11 cellular contexts compared by ENCODE assay signal in genomic region chr5:1497271-1497777, GRCh38. TPM values are rescaled to one million over a fixed set of nuclear protein-coding genes. Genes with fewer than 3 reads are reported as not detected.
A peak's percentile ranks its signal among the peaks of the same experiment; 100 is the strongest.
DNase-seq lines count a peak whose midpoint lies in the region; ATAC-seq, FAIRE-seq and TF ChIP-seq lines count a peak whose summit lies in the region.
"Had no signal": no experiment of that assay in that cellular context is flagged by ENCODE, and none has a peak within 500 bp of the region (broad histone marks: within the 10 kb centered on the region; RNA-seq: fewer than 3 reads in every experiment).

No MANE protein-coding gene starts in this region.

- CTCF ChIA-PET in OCI-LY7 (lab: Charles Lee; ENCODE audit: unreplicated experiment) = no interaction called here

- peaks cover 15 to 47% (median 20%) of the 10 kb centered on the region in 3 donors for H3K36me3 Mint-ChIP-seq in immature natural killer cell

- intact Hi-C loops in OCI-LY7 (cut with micrococcal nuclease; ENCODE audit: unreplicated experiment) = no loop called here
- intact Hi-C loops in adrenal gland (cut with DNase I) = no loop called here

- POLR2A ChIA-PET in OCI-LY7 (lab: Charles Lee) = interaction anchor here (0.6 kb wide), 1 partner anchor 130 kb away, joined by 3 read pairs; no protein-coding TSS in a partner anchor

- H3K9me3 Mint-ChIP-seq in immature natural killer cell = peaks cover 0 to 3% (median 0%) of the 10 kb centered on the region in 6 donors

- peaks cover 8% of the 10 kb centered on the region; the same call in 1 of the 2 replicates for H3K79me2 ChIP-seq in OCI-LY7 (ENCODE audit: insufficient read depth, low read depth, low read length)

- FAIRE-seq in RCC 7860 (lab: Jason Lieb, UNC) = no peak

- H3K4me2 ChIP-seq in OCI-LY7 (ENCODE audit: low read length) = no peak overlapping the region

- ATAC-seq in GM18502 (IDR thresholded peaks at IDR 0.05; ENCODE audit: poor library complexity, unreplicated experiment) (peak; percentile 26), GM21515 (IDR thresholded peaks at IDR 0.05; ENCODE audit: unreplicated experiment) (peak; percentile 26), HG03342 (IDR thresholded peaks at IDR 0.05; ENCODE audit: unreplicated experiment) (peak; percentile 27)

- WGBS in adrenal gland, 4 donors = 80 to 87% (median 83%) methylated on average over 11 to 14 of the region's 14 CpGs

- H4K20me1 ChIP-seq in OCI-LY7 (ENCODE audit: insufficient read depth, low read length) = no peaks in the 10 kb centered on the region

- no peak for TF ChIP-seq CTCF in coronary artery (IDR thresholded peaks at IDR 0.05)
- TF ChIP-seq CTCF in OCI-LY7 (conservative IDR thresholded peaks at IDR 0.05; ENCODE audit: low read length) = no peak
- no peak for TF ChIP-seq CTCF in adrenal gland (IDR thresholded peaks at IDR 0.05)

- H3K27me3 Mint-ChIP-seq in immature natural killer cell (ENCODE audit: low read depth in 3 of 3) = peaks cover 37 to 51% (median 47%) of the 10 kb centered on the region in 3 donors

- H3K4me1 ChIP-seq in OCI-LY7 (ENCODE audit: insufficient read depth, low read length, poor library complexity, severe bottlenecking) (peaks cover 35% of the 10 kb centered on the region), adrenal gland (replicated peaks in 1 of 2) (peaks cover 4 to 12% of the 10 kb centered on the region in 2 donors)

- H3K9me2 ChIP-seq in OCI-LY7 (ENCODE audit: insufficient read depth, low read length) = no peaks in the 10 kb centered on the region

- no TSS peak for BruUV-seq in OCI-LY7 (replicated peaks; lab: Mats Ljungman, UMichigan)

- no peak for DNase-seq in immature natural killer cell
- no peak for DNase-seq in coronary artery (ENCODE audit: low spot score)
- DNase-seq in OCI-LY7 (ENCODE audit: low spot score) = no peak
- no peak for DNase-seq in RCC 7860 (ENCODE audit: low spot score)
- DNase-seq in adrenal gland = no peak
- DNase-seq: activated CD4-positive, CD25-positive, alpha-beta regulatory T cell; erythroblast; left cardiac atrium had no signal

- peak overlapping the region; percentile 97 to 100 (median 98) for H3K27ac Mint-ChIP-seq in immature natural killer cell

- H3K4me3 ChIP-seq in coronary artery (no peak overlapping the region), OCI-LY7 (ENCODE audit: low read depth, low read length, poor library complexity, severe bottlenecking) (no peak overlapping the region), adrenal gland (no peak overlapping the region)

- H3K36me3 ChIP-seq in OCI-LY7 (ENCODE audit: insufficient read depth, low read length) (peaks cover 92% of the 10 kb centered on the region), adrenal gland (replicated peaks in 1 of 2) (peaks cover 0 to 13% of the 10 kb centered on the region in 2 donors)

- peaks cover 97 to 98% of the 10 kb centered on the region in 2 donors for H3K4me1 Mint-ChIP-seq in immature natural killer cell

- no peak overlapping the region for H3K27ac ChIP-seq in coronary artery
- H3K27ac ChIP-seq in OCI-LY7 (ENCODE audit: low read depth, low read length, poor library complexity, severe bottlenecking) = no peak overlapping the region
- no peak overlapping the region for H3K27ac ChIP-seq in adrenal gland

- TF ChIP-seq POLR2A in adrenal gland (IDR thresholded peaks at IDR 0.05) = no peak

- H3K9me3 ChIP-seq in OCI-LY7 (ENCODE audit: low read length) (no peaks in the 10 kb centered on the region), adrenal gland (replicated peaks in 1 of 3) (no peaks in the 10 kb centered on the region)

- H3K27me3 ChIP-seq in adrenal gland = no peaks in the 10 kb centered on the region

- no peak overlapping the region for H2AFZ ChIP-seq in OCI-LY7 (ENCODE audit: low read length)

- H3K4me3 Mint-ChIP-seq in immature natural killer cell = peak overlapping the region in 1 of 5 donors; percentile 57

RNA-seq across cellular contexts. Expression of gene LPCAT1, which starts 26.4 kb away (rescaled TPM):
- polyA plus RNA-seq in immature natural killer cell = 100 to 1,000 TPM; 107 to 255 (median 144) TPM
- total RNA-seq in OCI-LY7 (2014; rRNA removed; shearing (Covaris generic)) = 47.7 and 69.1 TPM in 2 replicates
- total RNA-seq in OCI-LY7 (2022) = 57.3 and 63.6 TPM in 2 replicates
- total RNA-seq in adrenal gland = 10 to 100 TPM; 33.9 to 59.1 (median 43.4) TPM
- polyA plus RNA-seq in adrenal gland = 10 to 100 TPM; 23.2 to 45.3 (median 42.8) TPM

RNA-seq across cellular contexts. Expression of gene SLC6A3, which starts 52.1 kb away (rescaled TPM):
- polyA plus RNA-seq in immature natural killer cell = not detected
- total RNA-seq in OCI-LY7 (2014; rRNA removed; shearing (Covaris generic)) = 0.05 TPM in 1 of 2 replicates, not detected in the other
- not detected in 2 replicates for total RNA-seq in OCI-LY7 (2022)
- not detected for total RNA-seq in adrenal gland
- polyA plus RNA-seq in adrenal gland = under 1 TPM in 1 of 3 donors, not detected in 2; 0.10 TPM
